ENCODE assay signal across 12 cellular contexts in genomic region chr12:108609535-108610335, GRCh38. TPM values are rescaled to one million over a fixed set of nuclear protein-coding genes. Genes with fewer than 3 reads are reported as not detected.
DNase-seq lines count a peak whose midpoint lies in the region; ATAC-seq and TF ChIP-seq lines count a peak whose summit lies in the region.
"Had no signal": no experiment of that assay in that cellular context is flagged by ENCODE, and none has a peak within 500 bp of the region (broad histone marks: within the 10 kb centered on the region; RNA-seq: fewer than 3 reads in every experiment).

No MANE protein-coding gene starts in this region.

- no peak overlapping the region for H3K9ac ChIP-seq in mammary epithelial cell (ENCODE audit: insufficient read depth, low read length)

- peak in 1 of 4 donors; percentile 75 for TF ChIP-seq EP300 in upper lobe of left lung (IDR thresholded peaks at IDR 0.05)

- WGBS in upper lobe of left lung, 2 donors = 53 to 72% methylated on average over 8 to 19 of the region's 21 CpGs
- 87% methylated on average over 19 of the region's 21 CpGs for WGBS in mammary epithelial cell (ENCODE audit: low coverage, missing lambda C conversion rate)

- H3K9me3 ChIP-seq in left lung = no peaks in the 10 kb centered on the region
- H3K9me3 ChIP-seq in upper lobe of left lung = no peaks in the 10 kb centered on the region
- no peaks in the 10 kb centered on the region for H3K9me3 ChIP-seq in mammary epithelial cell (replicated peaks; ENCODE audit: insufficient read depth, low read length)

- peaks cover 0 to 31% of the 10 kb centered on the region in 2 donors for H3K4me1 ChIP-seq in left lung
- H3K4me1 ChIP-seq in upper lobe of left lung = peaks cover 14 to 22% (median 16%) of the 10 kb centered on the region in 4 donors
- peaks cover 10% of the 10 kb centered on the region for H3K4me1 ChIP-seq in mammary epithelial cell (ENCODE audit: insufficient read depth, low read length)

- H3K27ac ChIP-seq in brain microvascular endothelial cell (no peak overlapping the region), left lung (no peak overlapping the region), upper lobe of left lung (peak overlapping the region in 2 of 4 donors; percentile 19 to 43), mammary epithelial cell (ENCODE audit: insufficient read depth, low read depth, low read length) (no peak overlapping the region)

- TF ChIP-seq CTCF in brain microvascular endothelial cell (IDR thresholded peaks at IDR 0.05; ENCODE audit: low read depth, low read length, missing control alignments) = no peak
- TF ChIP-seq CTCF in left lung (IDR thresholded peaks at IDR 0.05) = no peak
- no peak for TF ChIP-seq CTCF in upper lobe of left lung (IDR thresholded peaks at IDR 0.05)
- TF ChIP-seq CTCF in mammary epithelial cell (conservative IDR thresholded peaks at IDR 0.05 in 1 of 2, IDR thresholded peaks at IDR 0.05 in 1 of 2; ENCODE audit: extremely low read depth in 1 of 2, insufficient read depth in 1 of 2, low read depth in 1 of 2, low read length in 2 of 2) = no peak

- H4K20me1 ChIP-seq in mammary epithelial cell (ENCODE audit: insufficient read depth, low read length) = no peaks in the 10 kb centered on the region

- H3K27me3 ChIP-seq in brain microvascular endothelial cell (replicated peaks) (no peaks in the 10 kb centered on the region), left lung (peaks cover 0 to 4% of the 10 kb centered on the region in 2 donors), upper lobe of left lung (no peaks in the 10 kb centered on the region), mammary epithelial cell (ENCODE audit: insufficient read depth, low read length) (no peaks in the 10 kb centered on the region)

- H3K4me3 ChIP-seq in brain microvascular endothelial cell (ENCODE audit: low read depth, low read length) = no peak overlapping the region
- H3K4me3 ChIP-seq in left lung = no peak overlapping the region
- no peak overlapping the region for H3K4me3 ChIP-seq in upper lobe of left lung
- no peak overlapping the region for H3K4me3 ChIP-seq in mammary epithelial cell (replicated peaks in 1 of 3; ENCODE audit: insufficient read depth in 1 of 3, low read depth in 2 of 3, low read length in 3 of 3)

- CTCF ChIA-PET in mammary epithelial cell (lab: Charles Lee; ENCODE audit: low non-redundant PET) = no interaction called here

- DNase-seq in brain microvascular endothelial cell = peak; percentile 68
- peak; percentile 77 for DNase-seq in left lung
- no peak for DNase-seq in upper lobe of left lung
- DNase-seq in HuH-7.5 (ENCODE audit: low spot score) = no peak
- no peak for DNase-seq in mammary epithelial cell
- DNase-seq: activated T-cell treated with anti-CD3 and anti-CD28 coated beads, Interleukin-2, amount 50 U/mL, for 4 hours; effector memory CD8-positive, alpha-beta T cell; small intestine; stimulated activated naive CD8-positive, alpha-beta T cell treated with anti-CD3 and anti-CD28 coated beads, Interleukin-15, amount 100 ng/mL, for 72 hours had no signal

- TF ChIP-seq POLR2A in upper lobe of left lung (IDR thresholded peaks at IDR 0.05) = no peak

- in situ Hi-C loops in brain microvascular endothelial cell (cut with HindIII; ENCODE audit: low pct_ligation_motif_present, low sequenced_read_pairs) = no loop called here
- in situ Hi-C loops in mammary epithelial cell (cut with MboI; ENCODE audit: low sequenced_read_pairs in 2 of 2) = no loop called here

- intact Hi-C loops in left lung (cut with DNase I) (no loop called here), mammary epithelial cell (cut with micrococcal nuclease) (no loop called here)

- dilution Hi-C loops in mammary epithelial cell (cut with HindIII; ENCODE audit: low sequenced_read_pairs) = no loop called here

- BruUV-seq in mammary epithelial cell (replicated peaks; lab: Mats Ljungman, UMichigan) = no TSS peak

- H3K4me2 ChIP-seq in mammary epithelial cell (ENCODE audit: insufficient read depth, low read depth, low read length) = no peak overlapping the region

- H3K79me2 ChIP-seq in mammary epithelial cell (ENCODE audit: insufficient read depth, low read length) = no peaks in the 10 kb centered on the region

- no peak overlapping the region for H2AFZ ChIP-seq in mammary epithelial cell (ENCODE audit: low read depth, low read length)

- H3K36me3 ChIP-seq in brain microvascular endothelial cell (replicated peaks) (no peaks in the 10 kb centered on the region), left lung (no peaks in the 10 kb centered on the region), upper lobe of left lung (no peaks in the 10 kb centered on the region), mammary epithelial cell (ENCODE audit: insufficient read depth, low read length) (no peaks in the 10 kb centered on the region)

- peak; percentile 59 for ATAC-seq in HG02759 (IDR thresholded peaks at IDR 0.05; ENCODE audit: unreplicated experiment)
- peak; percentile 63 for ATAC-seq in left lung
- peak; percentile 58 to 88 for ATAC-seq in upper lobe of left lung (ENCODE audit: low FRiP score in 2 of 2)
- no peak for ATAC-seq in HG02938 (IDR thresholded peaks at IDR 0.05; ENCODE audit: unreplicated experiment)
- no peak for ATAC-seq in HG03280 (IDR thresholded peaks at IDR 0.05; ENCODE audit: unreplicated experiment)
- ATAC-seq: activated T-cell treated with anti-CD3 and anti-CD28 coated beads, Interleukin-2, amount 50 U/mL, for 4 hours; effector memory CD8-positive, alpha-beta T cell; stimulated activated naive CD8-positive, alpha-beta T cell treated with anti-CD3 and anti-CD28 coated beads, Interleukin-15, amount 100 ng/mL, for 72 hours had no signal

RNA-seq across cellular contexts. Expression of gene TMEM119, which starts 11.9 kb away (rescaled TPM):
- total RNA-seq in left lung (10 to 100 TPM; 50.5 to 90.9 TPM), upper lobe of left lung (10 to 100 TPM in 5 of 6 donors, 1 to 10 TPM in 1; 1.5 to 50.7 (median 20.5) TPM), mammary epithelial cell (1 to 10 TPM in 1 of 2 donors, not detected in 1; 1.0 TPM)
- not detected for polyA plus RNA-seq in mammary epithelial cell
- polyA minus RNA-seq in mammary epithelial cell = not detected

RNA-seq across cellular contexts. Expression of gene SELPLG, which starts 24.0 kb away (rescaled TPM):
- total RNA-seq in left lung = 10 to 100 TPM; 28.3 to 61.0 TPM
- total RNA-seq in upper lobe of left lung = 10 to 100 TPM; 25.2 to 71.4 (median 42.5) TPM
- total RNA-seq in mammary epithelial cell = under 1 TPM; 0.47 to 0.50 TPM
- 0.63 TPM for polyA plus RNA-seq in mammary epithelial cell
- polyA minus RNA-seq in mammary epithelial cell = not detected

RNA-seq across cellular contexts. Expression of gene ISCU, which starts 47.3 kb away (rescaled TPM):
- total RNA-seq in left lung (100 to 1,000 TPM in 1 of 2 donors, 10 to 100 TPM in 1; 97.9 to 147 TPM), upper lobe of left lung (100 to 1,000 TPM; 130 to 192 (median 152) TPM), mammary epithelial cell (10 to 100 TPM; 55.3 to 77.6 TPM)
- polyA plus RNA-seq in mammary epithelial cell = 79.1 TPM
- polyA minus RNA-seq in mammary epithelial cell = 64.0 TPM

RNA-seq across cellular contexts. Expression of gene SART3, which starts 48.8 kb away (rescaled TPM):
- total RNA-seq in left lung (10 to 100 TPM; 35.1 to 41.7 TPM), upper lobe of left lung (100 to 1,000 TPM in 1 of 6 donors, 10 to 100 TPM in 5; 36.9 to 235 (median 63.9) TPM), mammary epithelial cell (10 to 100 TPM; 34.7 to 60.7 TPM)
- 14.9 TPM for polyA plus RNA-seq in mammary epithelial cell
- 61.0 TPM for polyA minus RNA-seq in mammary epithelial cell

Comparison
In these comparisons a context has a peak if more than half of its experiments do, and no peak if none do; other contexts are left out.
1. ATAC-seq: peak in HG02759 (single experiment), left lung (single experiment) and upper lobe of left lung (2 of 2); none in HG02938 (single experiment) and HG03280 (single experiment).
2. DNase-seq: peak in brain microvascular endothelial cell (single experiment) and left lung (2 of 2); none in upper lobe of left lung (0 of 2), HuH-7.5 (single experiment) and mammary epithelial cell (single experiment).
3. RNA of gene SELPLG, which starts 24.0 kb away (total RNA-seq): 28.3 to 61.0 TPM in left lung and 25.2 to 71.4 TPM in upper lobe of left lung; 0.47 to 0.50 TPM in mammary epithelial cell; every median in the first group is over 10 times any median in the second.